14 cellular contexts compared by ENCODE assay signal in the genomic region with DNA sequence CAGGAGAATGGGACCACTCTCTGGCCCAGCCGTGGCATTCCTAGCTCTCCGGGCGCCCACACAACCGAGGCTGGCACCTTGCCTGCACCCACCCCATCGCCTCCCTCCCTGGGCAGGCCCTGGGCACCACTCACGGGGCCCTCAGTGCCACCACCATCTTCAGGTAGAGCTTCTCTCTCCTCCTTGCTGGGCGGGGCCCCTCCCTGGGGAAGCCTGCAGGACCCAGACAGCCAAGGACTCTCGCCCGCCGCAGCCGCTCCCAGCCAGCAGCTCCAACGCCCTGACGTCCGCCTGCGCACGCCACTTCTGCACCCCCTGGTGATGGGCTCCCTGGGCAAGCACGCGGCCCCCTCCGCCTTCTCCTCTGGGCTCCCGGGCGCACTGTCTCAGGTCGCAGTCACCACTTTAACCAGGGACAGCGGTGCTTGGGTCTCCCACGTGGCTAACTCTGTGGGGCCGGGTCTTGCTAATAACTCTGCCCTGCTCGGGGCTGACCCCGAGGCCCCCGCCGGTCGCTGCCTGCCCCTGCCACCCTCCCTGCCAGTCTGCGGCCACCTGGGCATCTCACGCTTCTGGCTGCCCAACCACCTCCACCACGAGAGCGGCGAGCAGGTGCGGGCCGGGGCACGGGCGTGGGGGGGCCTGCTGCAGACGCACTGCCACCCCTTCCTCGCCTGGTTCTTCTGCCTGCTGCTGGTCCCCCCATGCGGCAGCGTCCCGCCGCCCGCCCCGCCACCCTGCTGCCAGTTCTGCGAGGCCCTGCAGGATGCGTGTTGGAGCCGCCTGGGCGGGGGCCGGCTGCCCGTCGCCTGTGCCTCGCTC. TPM values are rescaled to one million over a fixed set of nuclear protein-coding genes. Genes with fewer than 3 reads are reported as not detected.
DNase-seq lines count a peak whose midpoint lies in the region; ATAC-seq and TF ChIP-seq lines count a peak whose summit lies in the region.
"Had no signal": no experiment of that assay in that cellular context is flagged by ENCODE, and none has a peak within 500 bp of the region (broad histone marks: within the 10 kb centered on the region; RNA-seq: fewer than 3 reads in every experiment).

No MANE protein-coding gene starts in this region.

- intact Hi-C loops in mucosa of descending colon (cut with DNase I, micrococcal nuclease), result no loop called here

- H3K27me3 ChIP-seq in tibial nerve, result no peaks in the 10 kb centered on the region

- peak overlapping the region; percentile 19 to 75 (median 60) for H3K27ac ChIP-seq in tibial nerve

- H3K4me1 ChIP-seq in mucosa of descending colon (ENCODE audit: low read depth), result no peaks in the 10 kb centered on the region
- peaks cover 0 to 40% (median 17%) of the 10 kb centered on the region in 4 donors for H3K4me1 ChIP-seq in tibial nerve

- DNase-seq in NCI-H1092 treated with DMSO at 0.1 percent for 48 hours (lab: John Stamatoyannopoulos, UW) (peak; percentile 24), NCI-H1092 (lab: John Stamatoyannopoulos, UW) (no peak), mucosa of descending colon (peak in 2 of 3 donors; percentile 19 to 50), tibial nerve (ENCODE audit: low spot score in 2 of 2) (no peak), iPS-NIHi7 (ENCODE audit: extremely low spot score) (no peak)
- DNase-seq: 8988T; activated CD4-positive, alpha-beta T cell treated with anti-CD3 and anti-CD28 coated beads for 36 hours; activated T-cell treated with anti-CD3 and anti-CD28 coated beads for 4 hours; Caco-2; NCI-H2171 treated with DMSO at 0.1 percent for 48 hours; stimulated activated CD4-positive, alpha-beta T cell treated with anti-CD3 and anti-CD28 coated beads, Interleukin-4, amount 100 ng/mL, for 1 hour had no signal

- H3K9me3 ChIP-seq in mucosa of descending colon, result no peaks in the 10 kb centered on the region
- H3K9me3 ChIP-seq in tibial nerve, result peaks cover 0 to 6% (median 2%) of the 10 kb centered on the region in 4 donors

- ATAC-seq in esophagus mucosa (peak; percentile 3), mucosa of descending colon (no peak), GM18873 (IDR thresholded peaks at IDR 0.05; ENCODE audit: low FRiP score, unreplicated experiment) (no peak), GM18519 (IDR thresholded peaks at IDR 0.05; ENCODE audit: low FRiP score, unreplicated experiment) (no peak)
- ATAC-seq: activated CD4-positive, alpha-beta T cell treated with anti-CD3 and anti-CD28 coated beads for 36 hours had no signal

- H3K36me3 ChIP-seq in mucosa of descending colon (ENCODE audit: low read depth) (no peaks in the 10 kb centered on the region), tibial nerve (peaks cover 0 to 14% (median 0%) of the 10 kb centered on the region in 3 donors)

- TF ChIP-seq POLR2A in tibial nerve (IDR thresholded peaks at IDR 0.05), result no peak

- H3K4me3 ChIP-seq in mucosa of descending colon, result no peak overlapping the region
- peak overlapping the region; percentile 17 to 47 (median 38) for H3K4me3 ChIP-seq in tibial nerve

- TF ChIP-seq CTCF in mucosa of descending colon (IDR thresholded peaks at IDR 0.05) (no peak), tibial nerve (IDR thresholded peaks at IDR 0.05) (no peak)

- TF ChIP-seq EP300 in tibial nerve (IDR thresholded peaks at IDR 0.05), result no peak

- WGBS in tibial nerve, 2 donors, result 71 to 79% methylated on average over 46 to 48 of the region's 55 CpGs

RNA-seq across cellular contexts. Expression of gene COL18A1, which starts 51.3 kb away (rescaled TPM):
- total RNA-seq in esophagus mucosa, result 26.7 TPM
- 10 to 100 TPM in 2 of 3 donors, 1 to 10 TPM in 1; 4.6 to 46.9 (median 21.3) TPM for total RNA-seq in mucosa of descending colon
- total RNA-seq in tibial nerve, result 100 to 1,000 TPM; 124 to 224 (median 173) TPM

Comparison
In these comparisons a context has a peak if more than half of its experiments do, and no peak if none do; other contexts are left out.
1. DNase-seq: peak in NCI-H1092 treated with DMSO at 0.1 percent for 48 hours (single experiment) and mucosa of descending colon (2 of 3); none in NCI-H1092 (single experiment), tibial nerve (0 of 2) and iPS-NIHi7 (single experiment).